ENCODE assay signal across 1 cellular context in genomic region chr1:47437518-47438320, GRCh38.
TF ChIP-seq lines count a peak whose summit lies in the region.

FOXD2 (plus strand) TSS chr1:47438044; CDS start chr1:47438136, 92 bp downstream.

TF ChIP-seq in HepG2, 621 proteins besides CTCF, POLR2A, EP300 and RAD21 (continued from another document and continues in another):
- TF ChIP-seq, protein P1, sequence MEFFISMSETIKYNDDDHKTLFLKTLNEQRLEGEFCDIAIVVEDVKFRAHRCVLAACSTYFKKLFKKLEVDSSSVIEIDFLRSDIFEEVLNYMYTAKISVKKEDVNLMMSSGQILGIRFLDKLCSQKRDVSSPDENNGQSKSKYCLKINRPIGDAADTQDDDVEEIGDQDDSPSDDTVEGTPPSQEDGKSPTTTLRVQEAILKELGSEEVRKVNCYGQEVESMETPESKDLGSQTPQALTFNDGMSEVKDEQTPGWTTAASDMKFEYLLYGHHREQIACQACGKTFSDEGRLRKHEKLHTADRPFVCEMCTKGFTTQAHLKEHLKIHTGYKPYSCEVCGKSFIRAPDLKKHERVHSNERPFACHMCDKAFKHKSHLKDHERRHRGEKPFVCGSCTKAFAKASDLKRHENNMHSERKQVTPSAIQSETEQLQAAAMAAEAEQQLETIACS (CRISPR knock-in tag; IDR thresholded peaks at IDR 0.05) = no peak
- TF ChIP-seq TEF (CRISPR knock-in tag; IDR thresholded peaks at IDR 0.05) (no peak), ZNF512B (CRISPR knock-in tag; IDR thresholded peaks at IDR 0.05; ENCODE audit: borderline replicate concordance) (no peak), HMG20A (CRISPR knock-in tag; IDR thresholded peaks at IDR 0.05; ENCODE audit: borderline replicate concordance) (no peak), HNF1A (IDR thresholded peaks at IDR 0.05; ENCODE audit: low read depth) (no peak), HNF1A (CRISPR knock-in tag; IDR thresholded peaks at IDR 0.05; ENCODE audit: borderline replicate concordance) (no peak), BRF2 (CRISPR knock-in tag; IDR thresholded peaks at IDR 0.05) (0 out of 2 replicates have a peak, but pooled peaks have one; percentile 37), ZNF292 (CRISPR knock-in tag; IDR thresholded peaks at IDR 0.05; ENCODE audit: borderline replicate concordance, low read depth) (no peak), ARID4A (CRISPR knock-in tag; IDR thresholded peaks at IDR 0.05; ENCODE audit: borderline replicate concordance) (peak; percentile 42; the same call in 1 of the 2 replicates), ZNF724P (CRISPR knock-in tag; IDR thresholded peaks at IDR 0.05; ENCODE audit: borderline replicate concordance) (0 out of 2 replicates have a peak, but pooled peaks have one; percentile 52), ZBTB34 (CRISPR knock-in tag; IDR thresholded peaks at IDR 0.05) (0 out of 2 replicates have a peak, but pooled peaks have one; percentile 41), ZNF570 (CRISPR knock-in tag; IDR thresholded peaks at IDR 0.05; ENCODE audit: borderline replicate concordance) (no peak), SMAD9 (CRISPR knock-in tag; IDR thresholded peaks at IDR 0.05) (no peak), KDM4B (CRISPR knock-in tag; IDR thresholded peaks at IDR 0.05) (peak; percentile 34; the same call in 1 of the 2 replicates), SALL2 (CRISPR knock-in tag; IDR thresholded peaks at IDR 0.05) (peak; percentile 66; the same call in 1 of the 2 replicates), PBX2 (CRISPR knock-in tag; IDR thresholded peaks at IDR 0.05) (no peak), FOSL2 (CRISPR knock-in tag; IDR thresholded peaks at IDR 0.05) (0 out of 2 replicates have a peak, but pooled peaks have one; percentile 12), ZNF788 (CRISPR knock-in tag; IDR thresholded peaks at IDR 0.05; ENCODE audit: borderline replicate concordance) (peak; percentile 61; the same call in 1 of the 2 replicates)
- TF ChIP-seq, protein P2, sequence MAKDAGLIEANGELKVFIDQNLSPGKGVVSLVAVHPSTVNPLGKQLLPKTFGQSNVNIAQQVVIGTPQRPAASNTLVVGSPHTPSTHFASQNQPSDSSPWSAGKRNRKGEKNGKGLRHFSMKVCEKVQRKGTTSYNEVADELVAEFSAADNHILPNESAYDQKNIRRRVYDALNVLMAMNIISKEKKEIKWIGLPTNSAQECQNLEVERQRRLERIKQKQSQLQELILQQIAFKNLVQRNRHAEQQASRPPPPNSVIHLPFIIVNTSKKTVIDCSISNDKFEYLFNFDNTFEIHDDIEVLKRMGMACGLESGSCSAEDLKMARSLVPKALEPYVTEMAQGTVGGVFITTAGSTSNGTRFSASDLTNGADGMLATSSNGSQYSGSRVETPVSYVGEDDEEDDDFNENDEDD (CRISPR knock-in tag; IDR thresholded peaks at IDR 0.05; ENCODE audit: borderline replicate concordance) = 0 out of 2 replicates have a peak, but pooled peaks have one; percentile 47
- TF ChIP-seq, protein P3, sequence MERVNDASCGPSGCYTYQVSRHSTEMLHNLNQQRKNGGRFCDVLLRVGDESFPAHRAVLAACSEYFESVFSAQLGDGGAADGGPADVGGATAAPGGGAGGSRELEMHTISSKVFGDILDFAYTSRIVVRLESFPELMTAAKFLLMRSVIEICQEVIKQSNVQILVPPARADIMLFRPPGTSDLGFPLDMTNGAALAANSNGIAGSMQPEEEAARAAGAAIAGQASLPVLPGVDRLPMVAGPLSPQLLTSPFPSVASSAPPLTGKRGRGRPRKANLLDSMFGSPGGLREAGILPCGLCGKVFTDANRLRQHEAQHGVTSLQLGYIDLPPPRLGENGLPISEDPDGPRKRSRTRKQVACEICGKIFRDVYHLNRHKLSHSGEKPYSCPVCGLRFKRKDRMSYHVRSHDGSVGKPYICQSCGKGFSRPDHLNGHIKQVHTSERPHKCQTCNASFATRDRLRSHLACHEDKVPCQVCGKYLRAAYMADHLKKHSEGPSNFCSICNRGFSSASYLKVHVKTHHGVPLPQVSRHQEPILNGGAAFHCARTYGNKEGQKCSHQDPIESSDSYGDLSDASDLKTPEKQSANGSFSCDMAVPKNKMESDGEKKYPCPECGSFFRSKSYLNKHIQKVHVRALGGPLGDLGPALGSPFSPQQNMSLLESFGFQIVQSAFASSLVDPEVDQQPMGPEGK (CRISPR knock-in tag; IDR thresholded peaks at IDR 0.05) = peak; percentile 85
- TF ChIP-seq, protein P4, sequence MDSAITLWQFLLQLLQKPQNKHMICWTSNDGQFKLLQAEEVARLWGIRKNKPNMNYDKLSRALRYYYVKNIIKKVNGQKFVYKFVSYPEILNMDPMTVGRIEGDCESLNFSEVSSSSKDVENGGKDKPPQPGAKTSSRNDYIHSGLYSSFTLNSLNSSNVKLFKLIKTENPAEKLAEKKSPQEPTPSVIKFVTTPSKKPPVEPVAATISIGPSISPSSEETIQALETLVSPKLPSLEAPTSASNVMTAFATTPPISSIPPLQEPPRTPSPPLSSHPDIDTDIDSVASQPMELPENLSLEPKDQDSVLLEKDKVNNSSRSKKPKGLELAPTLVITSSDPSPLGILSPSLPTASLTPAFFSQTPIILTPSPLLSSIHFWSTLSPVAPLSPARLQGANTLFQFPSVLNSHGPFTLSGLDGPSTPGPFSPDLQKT (CRISPR knock-in tag; IDR thresholded peaks at IDR 0.05; ENCODE audit: borderline replicate concordance) = no peak
